In the genomic region with DNA sequence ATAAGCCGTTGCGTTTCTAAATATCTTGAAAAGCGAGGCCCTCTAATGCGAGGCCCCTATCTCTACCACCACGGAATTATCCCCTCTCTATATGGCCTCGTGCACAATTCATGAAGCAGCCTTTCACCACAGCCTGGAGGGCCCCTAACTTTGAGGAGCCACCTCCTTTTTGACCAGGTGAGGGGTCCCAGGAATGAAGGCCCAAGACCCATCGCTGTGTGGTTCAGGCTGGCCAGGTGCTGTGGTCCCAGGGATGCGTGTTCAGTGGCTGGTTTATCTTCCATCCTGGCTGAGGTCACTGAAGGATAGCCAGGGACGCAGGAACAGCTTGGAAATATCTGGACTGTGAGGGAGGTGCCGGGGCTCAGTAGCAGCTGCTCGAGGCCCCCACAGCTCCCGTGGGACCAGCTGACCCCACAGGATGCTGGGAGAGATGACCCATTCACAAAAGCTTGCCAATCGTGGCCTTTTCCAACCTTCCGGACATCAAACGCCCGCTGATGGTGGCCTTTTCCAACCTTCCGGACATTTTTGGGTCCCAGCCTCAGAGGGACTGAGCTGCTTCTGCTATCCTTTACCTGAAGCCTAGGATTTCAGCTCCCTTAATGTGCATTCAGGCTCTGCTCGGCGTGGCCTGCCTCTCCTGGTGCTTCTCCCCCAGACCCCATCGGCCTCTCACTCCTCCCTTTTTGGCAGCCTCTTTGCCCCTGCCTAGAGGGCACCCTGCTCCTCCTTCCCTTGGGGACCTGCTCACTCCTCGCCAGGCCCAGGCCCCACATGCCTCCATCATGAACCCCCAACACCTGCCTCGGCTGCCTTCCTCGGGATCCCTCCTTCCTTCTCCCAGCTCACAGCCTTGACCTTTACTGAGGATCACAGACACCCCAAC, we compare ENCODE assay signal across 16 cellular contexts.
DNase-seq lines count a peak whose midpoint lies in the region; ATAC-seq and TF ChIP-seq lines count a peak whose summit lies in the region.
"Had no signal": no experiment of that assay in that cellular context is flagged by ENCODE, and none has a peak within 500 bp of the region (broad histone marks: within the 10 kb centered on the region; RNA-seq: fewer than 3 reads in every experiment).

No MANE protein-coding gene starts in this region.

- peak in 4 of 5 donors; percentile 43 to 72 (median 57) for DNase-seq in heart left ventricle
- DNase-seq in cardiac septum (ENCODE audit: low spot score), result no peak
- DNase-seq in ecto neural progenitor cell (ENCODE audit: low spot score), result peak; percentile 32
- DNase-seq in myocyte (ENCODE audit: low read depth), result peak; percentile 79
- no peak for DNase-seq in stimulated activated effector memory CD8-positive, alpha-beta T cell treated with anti-CD3 and anti-CD28 coated beads, Interleukin-12 subunit alpha, Interleukin-12 subunit beta, amount 100 ng/mL, for 72 hours (ENCODE audit: low spot score in 2 of 2)
- no peak for DNase-seq in activated naive CD4-positive, alpha-beta T cell treated with anti-CD3 and anti-CD28 coated beads, Interleukin-2, amount 50 U/mL, for 72 hours (ENCODE audit: low spot score in 2 of 2)
- DNase-seq in left lung, result no peak
- DNase-seq in smooth muscle cell (lab: John Stamatoyannopoulos, UW; ENCODE audit: unreplicated experiment), result no peak
- DNase-seq: DMS53, NCI-H1436 treated with DMSO at 0.1 percent for 48 hours, NCI-H2081, NCI-H524 treated with DMSO at 0.1 percent for 48 hours, OCI-M1, RPMI8226 had no signal

- H2AFZ ChIP-seq in smooth muscle cell (ENCODE audit: low read depth), result no peak overlapping the region

- peak overlapping the region; percentile 37 for H3K27ac Mint-ChIP-seq in stimulated activated effector memory CD8-positive, alpha-beta T cell treated with anti-CD3 and anti-CD28 coated beads, Interleukin-12 subunit alpha, Interleukin-12 subunit beta, amount 100 ng/mL, for 72 hours
- H3K27ac Mint-ChIP-seq in activated naive CD4-positive, alpha-beta T cell treated with anti-CD3 and anti-CD28 coated beads, Interleukin-2, amount 50 U/mL, for 72 hours, result no peak overlapping the region

- no peak for TF ChIP-seq POLR2A in heart left ventricle (IDR thresholded peaks at IDR 0.05)

- intact Hi-C loops in heart left ventricle (cut with DNase I) (no loop called here), cardiac septum (cut with DNase I) (no loop called here), left lung (cut with DNase I) (no loop called here)

- 71 to 87% (median 79%) methylated on average over 19 to 23 of the region's 23 CpGs for WGBS in heart left ventricle, 4 donors
- 89% methylated on average over 22 of the region's 23 CpGs for WGBS in smooth muscle cell (ENCODE audit: low lambda C conversion rate)

- TF ChIP-seq CTCF in heart left ventricle (IDR thresholded peaks at IDR 0.05) (no peak), left lung (IDR thresholded peaks at IDR 0.05) (no peak), smooth muscle cell (IDR thresholded peaks at IDR 0.05; ENCODE audit: borderline replicate concordance, insufficient read depth, poor library complexity, severe bottlenecking) (no peak)

- H3F3A ChIP-seq in smooth muscle cell (ENCODE audit: low read depth), result peaks cover 34% of the 10 kb centered on the region

- H3K9me3 Mint-ChIP-seq in stimulated activated effector memory CD8-positive, alpha-beta T cell treated with anti-CD3 and anti-CD28 coated beads, Interleukin-12 subunit alpha, Interleukin-12 subunit beta, amount 100 ng/mL, for 72 hours, result no peaks in the 10 kb centered on the region
- no peaks in the 10 kb centered on the region for H3K9me3 Mint-ChIP-seq in activated naive CD4-positive, alpha-beta T cell treated with anti-CD3 and anti-CD28 coated beads, Interleukin-2, amount 50 U/mL, for 72 hours

- no peaks in the 10 kb centered on the region for H3K36me3 Mint-ChIP-seq in stimulated activated effector memory CD8-positive, alpha-beta T cell treated with anti-CD3 and anti-CD28 coated beads, Interleukin-12 subunit alpha, Interleukin-12 subunit beta, amount 100 ng/mL, for 72 hours
- no peaks in the 10 kb centered on the region for H3K36me3 Mint-ChIP-seq in activated naive CD4-positive, alpha-beta T cell treated with anti-CD3 and anti-CD28 coated beads, Interleukin-2, amount 50 U/mL, for 72 hours

- H3K36me3 ChIP-seq in heart left ventricle (no peaks in the 10 kb centered on the region), left lung (no peaks in the 10 kb centered on the region), smooth muscle cell (ENCODE audit: low read depth) (no peaks in the 10 kb centered on the region)
- H3K36me3 ChIP-seq: HAP-1 had no signal

- no peak overlapping the region for H3K4me2 ChIP-seq in smooth muscle cell
- H3K4me2 ChIP-seq: A549 had no signal

- no peak overlapping the region for H3K27ac ChIP-seq in heart left ventricle
- no peak overlapping the region for H3K27ac ChIP-seq in left lung
- H3K27ac ChIP-seq in smooth muscle cell (ENCODE audit: low read depth), result no peak overlapping the region
- H3K27ac ChIP-seq: A549 had no signal

- H3K9ac ChIP-seq in smooth muscle cell (ENCODE audit: low read depth), result no peak overlapping the region

- H4K20me1 ChIP-seq in smooth muscle cell (ENCODE audit: low read depth), result no peaks in the 10 kb centered on the region

- H3K4me1 Mint-ChIP-seq in stimulated activated effector memory CD8-positive, alpha-beta T cell treated with anti-CD3 and anti-CD28 coated beads, Interleukin-12 subunit alpha, Interleukin-12 subunit beta, amount 100 ng/mL, for 72 hours, result peaks cover 6% of the 10 kb centered on the region

- ATAC-seq in heart left ventricle (peak in 2 of 4 donors; percentile 55 to 65), left lung (no peak)
- no peak for ATAC-seq in stimulated activated effector memory CD8-positive, alpha-beta T cell treated with anti-CD3 and anti-CD28 coated beads, Interleukin-12 subunit alpha, Interleukin-12 subunit beta, amount 100 ng/mL, for 72 hours
- no peak for ATAC-seq in activated naive CD4-positive, alpha-beta T cell treated with anti-CD3 and anti-CD28 coated beads, Interleukin-2, amount 50 U/mL, for 72 hours
- ATAC-seq: A549 had no signal

- H3K9me3 ChIP-seq in heart left ventricle (no peaks in the 10 kb centered on the region), left lung (no peaks in the 10 kb centered on the region), smooth muscle cell (replicated peaks; ENCODE audit: low read depth) (no peaks in the 10 kb centered on the region)
- H3K9me3 ChIP-seq: A549, HAP-1 had no signal

- H3K79me2 ChIP-seq in smooth muscle cell (ENCODE audit: low read depth), result no peaks in the 10 kb centered on the region

- H3K4me1 ChIP-seq in heart left ventricle (peaks cover 0 to 9% (median 2%) of the 10 kb centered on the region in 12 donors), left lung (peaks cover 7 to 9% of the 10 kb centered on the region in 2 donors), smooth muscle cell (ENCODE audit: low read depth) (peaks cover 8% of the 10 kb centered on the region)
- H3K4me1 ChIP-seq: A549 had no signal

- no peak overlapping the region for H3K4me3 ChIP-seq in heart left ventricle
- H3K4me3 ChIP-seq in left lung, result no peak overlapping the region
- H3K4me3 ChIP-seq in smooth muscle cell, result no peak overlapping the region
- H3K4me3 ChIP-seq: A549, HAP-1 had no signal

- H3K4me3 Mint-ChIP-seq in stimulated activated effector memory CD8-positive, alpha-beta T cell treated with anti-CD3 and anti-CD28 coated beads, Interleukin-12 subunit alpha, Interleukin-12 subunit beta, amount 100 ng/mL, for 72 hours, result no peak overlapping the region

- H3K27me3 ChIP-seq in heart left ventricle (no peaks in the 10 kb centered on the region), left lung (no peaks in the 10 kb centered on the region), smooth muscle cell (ENCODE audit: low read depth) (no peaks in the 10 kb centered on the region)

Comparison
In these comparisons a context has a peak if more than half of its experiments do, and no peak if none do; other contexts are left out.
1. DNase-seq: peak in heart left ventricle (4 of 5), ecto neural progenitor cell (single experiment) and myocyte (single experiment); none in cardiac septum (single experiment), stimulated activated effector memory CD8-positive, alpha-beta T cell treated with anti-CD3 and anti-CD28 coated beads, Interleukin-12 subunit alpha, Interleukin-12 subunit beta, amount 100 ng/mL, for 72 hours (0 of 2), activated naive CD4-positive, alpha-beta T cell treated with anti-CD3 and anti-CD28 coated beads, Interleukin-2, amount 50 U/mL, for 72 hours (0 of 2), left lung (0 of 2) and smooth muscle cell (single experiment).